Comparison of ENCODE assay signal across 9 cellular contexts in the genomic region with DNA sequence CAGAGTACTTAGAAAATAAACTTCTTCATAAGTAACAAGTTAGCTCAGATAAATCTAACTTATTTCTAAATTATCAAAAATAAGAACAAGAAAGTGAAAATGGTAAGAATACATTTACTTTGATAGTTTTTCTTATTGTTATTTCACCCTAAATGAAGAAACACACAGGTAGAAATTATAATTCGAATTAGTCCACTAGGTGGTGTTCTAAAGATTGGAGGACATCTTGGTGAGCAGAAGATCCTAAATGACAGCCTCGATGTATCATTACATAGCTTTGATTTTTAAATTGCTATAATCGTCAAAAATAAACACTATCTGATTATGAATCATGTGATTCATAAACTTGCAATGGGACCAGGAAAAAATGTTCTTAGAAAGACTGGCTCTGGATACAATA.
A peak's percentile ranks its signal among the peaks of the same experiment; 100 is the strongest.
DNase-seq lines count a peak whose midpoint lies in the region; ATAC-seq, FAIRE-seq and TF ChIP-seq lines count a peak whose summit lies in the region.
"Had no signal": no experiment of that assay in that cellular context is flagged by ENCODE, and none has a peak within 500 bp of the region (broad histone marks: within the 10 kb centered on the region; RNA-seq: fewer than 3 reads in every experiment).

No MANE protein-coding gene starts in this region.

- H3K4me2 ChIP-seq in A549 (no peak overlapping the region), fibroblast of lung (ENCODE audit: extremely low read depth, insufficient read depth, low read length) (no peak overlapping the region)

- POLR2A ChIA-PET in A549 (lab: Yijun Ruan, JAX) = no interaction called here

- DNase-seq in A549 (ENCODE audit: low read depth in 1 of 2, low spot score in 1 of 2) (peak; percentile 12 to 18), fibroblast of lung (ENCODE audit: low read depth in 2 of 2) (peak in 1 of 2 donors; percentile 10), COR-L47 (lab: John Stamatoyannopoulos, UW) (no peak), NCI-H2029 (lab: John Stamatoyannopoulos, UW) (no peak)

- H3K27ac ChIP-seq in A549 = no peak overlapping the region
- H3K27ac ChIP-seq in fibroblast of lung (ENCODE audit: insufficient read depth, low read length) = no peak overlapping the region

- TF ChIP-seq RAD21 in A549 (conservative IDR thresholded peaks at IDR 0.05 in 1 of 2, IDR thresholded peaks at IDR 0.05 in 1 of 2) = peak; percentile 25 to 35; a peak in 3 of 5 replicates

- under 1% methylated on average over 3 of the region's 3 CpGs for WGBS in A549 (ENCODE audit: missing lambda C conversion rate)

- no peaks in the 10 kb centered on the region for H3K79me2 ChIP-seq in fibroblast of lung (ENCODE audit: control insufficient read depth, insufficient read depth, low read length)

- H3K27me3 ChIP-seq in fibroblast of lung (ENCODE audit: control insufficient read depth, insufficient read depth, low read length) = no peaks in the 10 kb centered on the region

- no peak for TF ChIP-seq POLR2A in A549 (IDR thresholded peaks at IDR 0.05; ENCODE audit: low read length)

- no peaks in the 10 kb centered on the region for H3K4me1 ChIP-seq in A549
- H3K4me1 ChIP-seq in fibroblast of lung (ENCODE audit: control insufficient read depth, extremely low read depth, insufficient read depth, low read length) = no peaks in the 10 kb centered on the region

- H3K36me3 ChIP-seq in fibroblast of lung (ENCODE audit: control insufficient read depth, insufficient read depth, low read length) = no peaks in the 10 kb centered on the region

- no peaks in the 10 kb centered on the region for H3K9me3 ChIP-seq in A549
- no peaks in the 10 kb centered on the region for H3K9me3 ChIP-seq in fibroblast of lung (ENCODE audit: control insufficient read depth, insufficient read depth, low read depth, low read length)

- ATAC-seq in A549 (peak in 1 of 2 experiments; percentile 58; a peak in 2 of 6 replicates), GM18517 (IDR thresholded peaks at IDR 0.05; ENCODE audit: unreplicated experiment) (peak; percentile 61), HG03025 (IDR thresholded peaks at IDR 0.05; ENCODE audit: low FRiP score, unreplicated experiment) (no peak), HG03469 (IDR thresholded peaks at IDR 0.05; ENCODE audit: unreplicated experiment) (no peak)

- TF ChIP-seq EP300 in A549 (IDR thresholded peaks at IDR 0.05) = no peak

- CTCF ChIA-PET in A549 (lab: Yijun Ruan, JAX) = interaction anchor here (1.2 to 1.4 kb wide), 2 partner anchors 20 to 358 kb away, joined by 4 read pairs; no protein-coding TSS in a partner anchor

- no peak overlapping the region for H3K9ac ChIP-seq in fibroblast of lung (ENCODE audit: insufficient read depth, low read length)

- H2AFZ ChIP-seq in fibroblast of lung (ENCODE audit: low read length) = no peak overlapping the region

- H3K4me3 ChIP-seq in A549 (no peak overlapping the region), fibroblast of lung (replicated peaks in 1 of 4; ENCODE audit: control extremely low read depth in 1 of 4, insufficient read depth in 1 of 4, low read depth in 3 of 4, low read length in 4 of 4) (no peak overlapping the region)

- peak; percentile 70 for FAIRE-seq in A549 (lab: Jason Lieb, UNC)
- FAIRE-seq: GM12891 had no signal

- H4K20me1 ChIP-seq in fibroblast of lung (ENCODE audit: control insufficient read depth, extremely low read depth, insufficient read depth, low read length) = no peaks in the 10 kb centered on the region

- TF ChIP-seq CTCF in A549 (IDR thresholded peaks at IDR 0.05) (0 out of 3 replicates have a peak, but pooled peaks have one; percentile 14), LNCAP (IDR thresholded peaks at IDR 0.05) (peak; percentile 66), fibroblast of lung (conservative IDR thresholded peaks at IDR 0.05 in 1 of 2, IDR thresholded peaks at IDR 0.05 in 1 of 2; ENCODE audit: low read depth in 1 of 2, low read length in 2 of 2) (peak; percentile 10 to 36)

TF ChIP-seq in A549, 52 proteins besides CTCF, POLR2A, EP300 and RAD21:
- TF ChIP-seq TP53 (CRISPR knock-in tag; IDR thresholded peaks at IDR 0.05) (no peak), FOXS1 (CRISPR knock-in tag; IDR thresholded peaks at IDR 0.05) (no peak), RARB (CRISPR knock-in tag; IDR thresholded peaks at IDR 0.05) (no peak), FOSB (CRISPR knock-in tag; IDR thresholded peaks at IDR 0.05) (no peak), SMC3 (IDR thresholded peaks at IDR 0.05) (peak; percentile 42), KDM1A (IDR thresholded peaks at IDR 0.05; ENCODE audit: low read depth) (no peak)
- TF ChIP-seq, protein P1, sequence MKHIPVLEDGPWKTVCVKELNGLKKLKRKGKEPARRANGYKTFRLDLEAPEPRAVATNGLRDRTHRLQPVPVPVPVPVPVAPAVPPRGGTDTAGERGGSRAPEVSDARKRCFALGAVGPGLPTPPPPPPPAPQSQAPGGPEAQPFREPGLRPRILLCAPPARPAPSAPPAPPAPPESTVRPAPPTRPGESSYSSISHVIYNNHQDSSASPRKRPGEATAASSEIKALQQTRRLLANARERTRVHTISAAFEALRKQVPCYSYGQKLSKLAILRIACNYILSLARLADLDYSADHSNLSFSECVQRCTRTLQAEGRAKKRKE (CRISPR knock-in tag; IDR thresholded peaks at IDR 0.05; ENCODE audit: low read depth) = no peak

Comparison
In these comparisons a context has a peak if more than half of its experiments do, and no peak if none do; other contexts are left out.
1. DNase-seq: peak in A549 (2 of 2); none in COR-L47 (single experiment) and NCI-H2029 (single experiment).
2. CTCF ChIP-seq: peak in every context shown above with its lines; median percentile 66 in LNCAP; 23 in fibroblast of lung; 14 in A549.